Comparison of ENCODE assay signal across 8 cellular contexts in genomic region chr3:182683335-182684257, GRCh38.
DNase-seq lines count a peak whose midpoint lies in the region; ATAC-seq lines count a peak whose summit lies in the region.

No MANE protein-coding gene starts in this region.

- ATAC-seq in GM19324 (IDR thresholded peaks at IDR 0.05; ENCODE audit: low FRiP score, unreplicated experiment) (peak; percentile 59), HG03469 (IDR thresholded peaks at IDR 0.05; ENCODE audit: unreplicated experiment) (peak; percentile 59)
- peak; percentile 69 for ATAC-seq in effector memory CD8-positive, alpha-beta T cell (replicated peaks)

- no peaks in the 10 kb centered on the region for H3K9me3 Mint-ChIP-seq in effector memory CD8-positive, alpha-beta T cell

- 13 to 14% methylated on average over 4 to 5 of the region's 8 CpGs for WGBS in mesodermal cell (ENCODE audit: insufficient coverage in 2 of 2), 2 experiments

- H3K4me3 Mint-ChIP-seq in effector memory CD8-positive, alpha-beta T cell = peak overlapping the region; percentile 66 to 74

- no peaks in the 10 kb centered on the region for H3K36me3 ChIP-seq in mesodermal cell (ENCODE audit: control insufficient read depth, insufficient read depth, low read length)

- H3K27me3 Mint-ChIP-seq in effector memory CD8-positive, alpha-beta T cell = peaks cover 47 to 56% of the 10 kb centered on the region in 2 donors

- H3K4me1 ChIP-seq in mesodermal cell (ENCODE audit: control insufficient read depth, insufficient read depth, low read length, poor library complexity, severe bottlenecking) = no peaks in the 10 kb centered on the region

- peak overlapping the region; percentile 53 for H3K4me3 ChIP-seq in mesodermal cell (ENCODE audit: extremely low read depth, insufficient read depth, low read length, poor library complexity, severe bottlenecking)

- H3K36me3 Mint-ChIP-seq in effector memory CD8-positive, alpha-beta T cell (ENCODE audit: insufficient read depth) = no peaks in the 10 kb centered on the region

- no peak overlapping the region for H3K27ac ChIP-seq in mesodermal cell (ENCODE audit: low read depth, low read length, severe bottlenecking)

- no peaks in the 10 kb centered on the region for H3K9me3 ChIP-seq in mesodermal cell (ENCODE audit: control insufficient read depth, low read length)

- no peak overlapping the region for H3K27ac Mint-ChIP-seq in effector memory CD8-positive, alpha-beta T cell

- DNase-seq in CD1c-positive myeloid dendritic cell (ENCODE audit: extremely low spot score) = peak; percentile 70
- DNase-seq in NCI-H526 treated with DMSO at 0.1 percent for 48 hours (lab: John Stamatoyannopoulos, UW) = peak; percentile 59
- DNase-seq in activated CD4-positive, alpha-beta T cell treated with anti-CD3 and anti-CD28 coated beads, Interleukin-2, amount 50 U/mL, for 48 hours = peak; percentile 65 to 72
- peak; percentile 44 to 60 (median 51) for DNase-seq in effector memory CD8-positive, alpha-beta T cell
- DNase-seq in stimulated activated CD8-positive, alpha-beta memory T cell treated with anti-CD3 and anti-CD28 coated beads, Interleukin-4, amount 100 ng/mL, for 48 hours = peak; percentile 73

- peaks cover 6 to 12% of the 10 kb centered on the region in 2 donors for H3K4me1 Mint-ChIP-seq in effector memory CD8-positive, alpha-beta T cell (ENCODE audit: low read depth in 2 of 2)
